8 cellular contexts compared by ENCODE assay signal in genomic region chr11:1852885-1853284, GRCh38. TPM values are rescaled to one million over a fixed set of nuclear protein-coding genes. Genes with fewer than 3 reads are reported as not detected.
DNase-seq lines count a peak whose midpoint lies in the region; ATAC-seq and TF ChIP-seq lines count a peak whose summit lies in the region.

Gene LSP1 (plus strand): TSS chr11:1853084. CDS start chr11:1853145, 61 bp downstream.

- peaks cover 0 to 13% (median 0%) of the 10 kb centered on the region in 5 donors for H3K36me3 Mint-ChIP-seq in naive thymus-derived CD4-positive, alpha-beta T cell

- peak; percentile 92 for DNase-seq in activated effector memory CD4-positive, alpha-beta T cell treated with anti-CD3 and anti-CD28 coated beads, Interleukin-2, amount 50 U/mL, for 16 hours
- DNase-seq in naive thymus-derived CD4-positive, alpha-beta T cell = peak in 8 of 9 donors; percentile 78 to 89 (median 84)
- DNase-seq in tibial nerve (ENCODE audit: low spot score in 2 of 2) (no peak), NCI-H1105 (lab: John Stamatoyannopoulos, UW) (no peak)

- peak within 1 kb of the TSS; percentile 83 for H3K4me2 ChIP-seq in OCI-LY1 (ENCODE audit: low read length)

- TF ChIP-seq CTCF in OCI-LY1 (IDR thresholded peaks at IDR 0.05; ENCODE audit: low read length) (no peak), tibial nerve (IDR thresholded peaks at IDR 0.05) (no peak)

- peak within 1 kb of the TSS; percentile 91 to 100 (median 97) for H3K4me3 Mint-ChIP-seq in naive thymus-derived CD4-positive, alpha-beta T cell

- H3K9me3 ChIP-seq in OCI-LY1 (ENCODE audit: low read length) = no peaks in the 10 kb centered on the region
- H3K9me3 ChIP-seq in naive thymus-derived CD4-positive, alpha-beta T cell (ENCODE audit: control insufficient read depth in 2 of 3, low read length in 3 of 3) = no peaks in the 10 kb centered on the region
- H3K9me3 ChIP-seq in tibial nerve = no peaks in the 10 kb centered on the region

- H3K27me3 Mint-ChIP-seq in naive thymus-derived CD4-positive, alpha-beta T cell = peaks cover 0 to 4% (median 0%) of the 10 kb centered on the region in 5 donors

- peak within 1 kb of the TSS; percentile 94 to 99 (median 97) for H3K27ac Mint-ChIP-seq in naive thymus-derived CD4-positive, alpha-beta T cell

- peak within 1 kb of the TSS; percentile 91 for H3K9ac ChIP-seq in OCI-LY1 (ENCODE audit: low read length)

- CTCF ChIA-PET in naive thymus-derived CD4-positive, alpha-beta T cell (lab: Charles Lee) = interaction anchor here (1.1 to 2.3 kb wide), 7 partner anchors 12 to 159 kb away, joined by 4 to 11 read pairs (median 8); partner anchors contain the start of gene TNNI2

- no peak within 1 kb of the TSS for H2AFZ ChIP-seq in OCI-LY1 (ENCODE audit: low read length)

- peak in 1 of 2 donors; percentile 5 for TF ChIP-seq EP300 in tibial nerve (IDR thresholded peaks at IDR 0.05)

- no peaks in the 10 kb centered on the region for H3K9me2 ChIP-seq in OCI-LY1 (ENCODE audit: low read depth, low read length)

- H3K27me3 ChIP-seq in OCI-LY1 (ENCODE audit: insufficient read depth, low read length) (no peaks in the 10 kb centered on the region), tibial nerve (no peaks in the 10 kb centered on the region)
- H3K27me3 ChIP-seq in naive thymus-derived CD4-positive, alpha-beta T cell (ENCODE audit: control insufficient read depth in 2 of 2, insufficient read depth in 2 of 2, low read length in 2 of 2) = no peaks in the 10 kb centered on the region

- H3F3A ChIP-seq in OCI-LY1 (ENCODE audit: insufficient read depth, low read length) = no peaks in the 10 kb centered on the region

- intact Hi-C loops in naive thymus-derived CD4-positive, alpha-beta T cell (cut with micrococcal nuclease) = loop anchor here (1.0 to 10.0 kb wide), 11 partner anchors 9 to 1042 kb away; partner anchors contain the start of genes CTSD (in 2 of the 2), TNNT3 (in 2 of the 2), DUSP8 (in 1 of the 2) and TNNI2 (in 1 of the 2)

- TF ChIP-seq POLR2A in tibial nerve (IDR thresholded peaks at IDR 0.05) = no peak

- H3K4me1 Mint-ChIP-seq in naive thymus-derived CD4-positive, alpha-beta T cell = peaks cover 31 to 72% (median 49%) of the 10 kb centered on the region in 7 donors

- H3K36me3 ChIP-seq in OCI-LY1 (ENCODE audit: insufficient read depth, low read length) = peaks cover 9% of the 10 kb centered on the region; the same call in 1 of the 2 replicates
- H3K36me3 ChIP-seq in naive thymus-derived CD4-positive, alpha-beta T cell (ENCODE audit: control insufficient read depth in 2 of 3, insufficient read depth in 3 of 3, low read length in 3 of 3) = peaks cover 0 to 20% (median 0%) of the 10 kb centered on the region in 3 experiments
- H3K36me3 ChIP-seq in tibial nerve = no peaks in the 10 kb centered on the region

- peaks cover 17% of the 10 kb centered on the region for H3K79me2 ChIP-seq in OCI-LY1 (ENCODE audit: insufficient read depth, low read length)

- H3K9me3 Mint-ChIP-seq in naive thymus-derived CD4-positive, alpha-beta T cell = no peaks in the 10 kb centered on the region

- POLR2A ChIA-PET in naive thymus-derived CD4-positive, alpha-beta T cell (lab: Charles Lee) = interaction anchor here (0.5 to 7.1 kb wide), 11 partner anchors 11 to 229 kb away, joined by 3 to 91 read pairs (median 5); partner anchors contain the start of genes MRPL23, PRR33 and TNNI2

- H3K4me1 ChIP-seq in OCI-LY1 (ENCODE audit: insufficient read depth, low read length, severe bottlenecking) = peaks cover 55% of the 10 kb centered on the region
- H3K4me1 ChIP-seq in naive thymus-derived CD4-positive, alpha-beta T cell (ENCODE audit: control insufficient read depth in 2 of 2, insufficient read depth in 2 of 2, low read length in 2 of 2) = peaks cover 58 to 66% of the 10 kb centered on the region in 2 donors
- H3K4me1 ChIP-seq in tibial nerve = peaks cover 0 to 22% (median 7%) of the 10 kb centered on the region in 4 donors

- 80 to 81% methylated on average over 18 of the region's 18 CpGs for WGBS in tibial nerve, 2 donors

- H4K20me1 ChIP-seq in OCI-LY1 (ENCODE audit: insufficient read depth, low read length) = no peaks in the 10 kb centered on the region

- H3K27ac ChIP-seq in OCI-LY1 (ENCODE audit: low read depth, low read length, poor library complexity, severe bottlenecking) = peak within 1 kb of the TSS; percentile 99
- peak within 1 kb of the TSS; percentile 80 for H3K27ac ChIP-seq in naive thymus-derived CD4-positive, alpha-beta T cell (ENCODE audit: low read depth, low read length)
- peak within 1 kb of the TSS in 3 of 4 donors; percentile 36 to 75 (median 44) for H3K27ac ChIP-seq in tibial nerve

- peak; percentile 41 for ATAC-seq in HG02571 (IDR thresholded peaks at IDR 0.05; ENCODE audit: unreplicated experiment)
- peak; percentile 69 for ATAC-seq in naive thymus-derived CD4-positive, alpha-beta T cell
- no peak for ATAC-seq in GM19455 (IDR thresholded peaks at IDR 0.05; ENCODE audit: unreplicated experiment)

- H3K4me3 ChIP-seq in GM08714 (ENCODE audit: low read length) (peak within 1 kb of the TSS; percentile 77), OCI-LY1 (ENCODE audit: low read depth, low read length, poor library complexity, severe bottlenecking) (peak within 1 kb of the TSS; percentile 74), tibial nerve (peak within 1 kb of the TSS in 2 of 4 donors; percentile 30 to 47)
- H3K4me3 ChIP-seq in naive thymus-derived CD4-positive, alpha-beta T cell (ENCODE audit: low read length) = peak within 1 kb of the TSS; percentile 94

RNA-seq across cellular contexts. Expression of gene LSP1, which starts in this region (rescaled TPM):
- total RNA-seq in naive thymus-derived CD4-positive, alpha-beta T cell = 100 to 1,000 TPM; 248 to 578 (median 289) TPM
- 100 to 1,000 TPM; 295 to 394 TPM for polyA plus RNA-seq in naive thymus-derived CD4-positive, alpha-beta T cell
- 10 to 100 TPM; 36.9 to 69.0 (median 50.2) TPM for total RNA-seq in tibial nerve

Comparison
In these comparisons a context has a peak if more than half of its experiments do, and no peak if none do; other contexts are left out.
1. H3K27ac ChIP-seq: peak in every context shown above with its lines; median percentile 99 in OCI-LY1; 80 in naive thymus-derived CD4-positive, alpha-beta T cell; 44 in tibial nerve.
2. DNase-seq: peak in activated effector memory CD4-positive, alpha-beta T cell treated with anti-CD3 and anti-CD28 coated beads, Interleukin-2, amount 50 U/mL, for 16 hours (single experiment) and naive thymus-derived CD4-positive, alpha-beta T cell (8 of 9); none in tibial nerve (0 of 2) and NCI-H1105 (single experiment).